20 cellular contexts compared by ENCODE assay signal in genomic region chr4:1060646-1061371, GRCh38. TPM values are rescaled to one million over a fixed set of nuclear protein-coding genes. Genes with fewer than 3 reads are reported as not detected.
DNase-seq lines count a peak whose midpoint lies in the region; ATAC-seq, FAIRE-seq and TF ChIP-seq lines count a peak whose summit lies in the region.
"Had no signal": no experiment of that assay in that cellular context is flagged by ENCODE, and none has a peak within 500 bp of the region (broad histone marks: within the 10 kb centered on the region; RNA-seq: fewer than 3 reads in every experiment).

No MANE protein-coding gene starts in this region.

- DNase-seq in Right ventricle myocardium inferior (ENCODE audit: missing footprints) (peak; percentile 32), left ventricle myocardium inferior (no peak), K562 (ENCODE audit: extremely low read depth in 1 of 4, low spot score in 3 of 4) (no peak), islet precursor cell (peak; percentile 43), sigmoid colon (peak; percentile 15), inferior parietal cortex (ENCODE audit: extremely low spot score) (no peak)
- DNase-seq in activated CD4-positive, CD25-positive, alpha-beta regulatory T cell treated with anti-CD3 and anti-CD28 coated beads, Interleukin-2, amount 50 U/mL, for 72 hours = no peak
- DNase-seq in stimulated activated CD4-positive, alpha-beta T cell treated with anti-CD3 and anti-CD28 coated beads, Interleukin-2, amount 100 ng/mL, for 24 hours = no peak
- DNase-seq: CD4-positive, CD25-positive, alpha-beta regulatory T cell; HCEC 1CT; IMR-90; MM.1S; NCI-H2029; NCI-H69; RPMI8226; SHP77 had no signal

- ATAC-seq in Right ventricle myocardium inferior (no peak), K562 (no peak)
- ATAC-seq: GM23338 had no signal

- FAIRE-seq in K562 (lab: Jason Lieb, UNC) = no peak
- FAIRE-seq: G401.6 had no signal

- WGBS in K562 (ENCODE audit: insufficient coverage, low coverage, missing lambda C conversion rate) = 12% methylated on average over 11 of the region's 13 CpGs
- WGBS in sigmoid colon, 2 donors = 85 to 88% methylated on average over 13 of the region's 13 CpGs

- H4K20me1 ChIP-seq in K562 (replicated peaks; ENCODE audit: control insufficient read depth, insufficient read depth, low read length) = no peaks in the 10 kb centered on the region

- intact Hi-C loops in Right ventricle myocardium inferior (cut with DNase I) = no loop called here
- intact Hi-C loops in left ventricle myocardium inferior (cut with micrococcal nuclease) = no loop called here
- intact Hi-C loops in K562 (cut with micrococcal nuclease) = no loop called here
- intact Hi-C loops in sigmoid colon (cut with DNase I) = no loop called here

- H3K27ac ChIP-seq in left ventricle myocardium inferior (replicated peaks) (no peak overlapping the region), K562 (ENCODE audit: extremely low read depth, low read depth, low read length) (no peak overlapping the region), sigmoid colon (no peak overlapping the region)
- H3K27ac ChIP-seq: KMS-11 had no signal

- no peaks in the 10 kb centered on the region for H3K9me1 ChIP-seq in K562 (ENCODE audit: control insufficient read depth, insufficient read depth, low read length)

- no peak overlapping the region for H2AFZ ChIP-seq in K562 (ENCODE audit: low read depth, low read length)
- H2AFZ ChIP-seq: GM23338 had no signal

- CTCF ChIA-PET in K562 (lab: Yijun Ruan, JAX; ENCODE audit: low intra/inter-chr PET ratio) = no interaction called here

- BruUV-seq in K562 (replicated peaks; lab: Mats Ljungman, UMichigan) = no TSS peak

- TF ChIP-seq POLR2A in K562 (conservative IDR thresholded peaks at IDR 0.05) = no peak
- TF ChIP-seq POLR2A in sigmoid colon (IDR thresholded peaks at IDR 0.05) = no peak

- H3K4me1 ChIP-seq in left ventricle myocardium inferior (peaks cover 17% of the 10 kb centered on the region), K562 (replicated peaks in 1 of 2; ENCODE audit: control insufficient read depth in 2 of 2, insufficient read depth in 2 of 2, low read length in 2 of 2) (peaks cover 0 to 19% of the 10 kb centered on the region in 2 experiments; a peak in 2 of 5 replicates), sigmoid colon (peaks cover 0 to 3% (median 0%) of the 10 kb centered on the region in 4 donors)

- POLR2A ChIA-PET in K562 (lab: Yijun Ruan, JAX) = no interaction called here

- no peaks in the 10 kb centered on the region for H3K9me3 ChIP-seq in left ventricle myocardium inferior (replicated peaks)
- peaks cover 3% of the 10 kb centered on the region for H3K9me3 ChIP-seq in K562 (replicated peaks; ENCODE audit: control insufficient read depth, insufficient read depth, low read depth, low read length)
- no peaks in the 10 kb centered on the region for H3K9me3 ChIP-seq in sigmoid colon

- H3K36me3 ChIP-seq in left ventricle myocardium inferior (no peaks in the 10 kb centered on the region), K562 (ENCODE audit: control insufficient read depth, insufficient read depth, low read length) (no peaks in the 10 kb centered on the region), sigmoid colon (no peaks in the 10 kb centered on the region)

- no peak for TF ChIP-seq EP300 in K562 (IDR thresholded peaks at IDR 0.05; ENCODE audit: low read length)
- TF ChIP-seq EP300 in sigmoid colon (IDR thresholded peaks at IDR 0.05) = no peak

- no peak for TF ChIP-seq RAD21 in K562 (CRISPR knock-in tag; conservative IDR thresholded peaks at IDR 0.05 in 1 of 2, IDR thresholded peaks at IDR 0.05 in 1 of 2)

- TF ChIP-seq CTCF in left ventricle myocardium inferior (IDR thresholded peaks at IDR 0.05; ENCODE audit: borderline replicate concordance) (no peak), K562 (IDR thresholded peaks at IDR 0.05 in 2 of 3, conservative IDR thresholded peaks at IDR 0.05 in 1 of 3; ENCODE audit: insufficient read depth in 2 of 3, low read depth in 1 of 3, low read length in 3 of 3) (no peak), sigmoid colon (IDR thresholded peaks at IDR 0.05) (no peak)

- H3K79me2 ChIP-seq in K562 (ENCODE audit: control insufficient read depth, insufficient read depth, low read length) = no peaks in the 10 kb centered on the region

- in situ Hi-C loops in K562 (cut with MboI) = no loop called here

- H3K27me3 ChIP-seq in left ventricle myocardium inferior (ENCODE audit: low read depth) = peaks cover 84% of the 10 kb centered on the region
- peaks cover 57 to 73% of the 10 kb centered on the region in 2 experiments for H3K27me3 ChIP-seq in K562 (ENCODE audit: control insufficient read depth in 2 of 2, insufficient read depth in 2 of 2, low read length in 2 of 2)
- H3K27me3 ChIP-seq in sigmoid colon = peaks cover 5 to 65% (median 41%) of the 10 kb centered on the region in 3 donors

- no peak overlapping the region for H3K9ac ChIP-seq in K562 (ENCODE audit: insufficient read depth in 1 of 2, low read depth in 2 of 2, low read length in 2 of 2)
- H3K9ac ChIP-seq: KMS-11 had no signal

- no peak overlapping the region for H3K4me2 ChIP-seq in K562 (ENCODE audit: insufficient read depth, low read length)
- H3K4me2 ChIP-seq: GM23338, KMS-11 had no signal

- H3K4me3 ChIP-seq in left ventricle myocardium inferior (no peak overlapping the region), K562 (no peak overlapping the region), sigmoid colon (no peak overlapping the region)
- H3K4me3 ChIP-seq: GM23338 had no signal

TF ChIP-seq in K562, 482 proteins besides CTCF, POLR2A, EP300 and RAD21:
- peak; percentile 69 for TF ChIP-seq CBX8 (IDR thresholded peaks at IDR 0.05; ENCODE audit: borderline replicate concordance, extremely low read depth, low read depth, low read length, poor library complexity, severe bottlenecking)
- TF ChIP-seq ZNF77 (CRISPR knock-in tag; IDR thresholded peaks at IDR 0.05) = no peak
- TF ChIP-seq EZH2 (IDR thresholded peaks at IDR 0.05; ENCODE audit: borderline replicate concordance, low read depth, low read length) = 0 out of 2 replicates have a peak, but pooled peaks have one; percentile 35
- no peak for TF ChIP-seq EHMT2 (IDR thresholded peaks at IDR 0.05)
TF ChIP-seq in K562: peak in this region for 2.

RNA-seq across cellular contexts. Expression of gene FGFRL1, which starts 49.4 kb away (rescaled TPM):
- total RNA-seq in Right ventricle myocardium inferior = 21.0 TPM
- 22.4 TPM for total RNA-seq in left ventricle myocardium inferior
- total RNA-seq in K562 (2011; cell fraction: chromatin; rRNA removed; ENCODE audit: low replicate concordance) = 24.3 and 107 TPM in 2 replicates
- 71.6 and 76.2 TPM in 2 replicates for total RNA-seq in K562 (2011; cell fraction: nucleolus; rRNA removed)
- 78.9 and 124 TPM in 2 replicates for total RNA-seq in K562 (2011; cell fraction: nucleoplasm; rRNA removed)
- total RNA-seq in K562 (2014; rRNA removed) = 21.6 and 30.7 TPM in 2 replicates
- 5.3 and 7.1 TPM in 2 replicates for total RNA-seq in K562 (2014; rRNA removed; fragmentation: Illumina TruSeq; extraction: Trizol)
- total RNA-seq in K562 (2015; rRNA removed; fragmentation: Illumina TruSeq; extraction: Trizol) = 10.4 and 11.4 TPM in 2 replicates
- total RNA-seq in K562 (2021) = 45.6 and 49.9 TPM in 2 replicates
- polyA plus RNA-seq in K562 (2011; rRNA removed) = 14.6 and 18.3 TPM in 2 replicates
- 39.0 and 72.2 TPM in 2 replicates for polyA plus RNA-seq in K562 (2011; cell fraction: cytosol; rRNA removed)
- 55.9 and 72.5 TPM in 2 replicates for polyA plus RNA-seq in K562 (2011; cell fraction: nucleus; rRNA removed)
- polyA plus RNA-seq in K562 (2012) = 28.5 and 35.1 TPM in 2 replicates
- polyA plus RNA-seq in K562 (2014; fragmentation: Illumina TruSeq; extraction: Trizol) = 17.1 and 25.2 TPM in 2 replicates
- under 1 TPM; 0.34 to 0.53 TPM for polyA plus RNA-seq in K562 (2014; fragmentation: Nextera tagmentation; extraction: Ambion mirVana)
- 15.1 and 15.6 TPM in 2 replicates for polyA plus RNA-seq in K562 (2014; rRNA removed)
- polyA minus RNA-seq in K562 (2011; rRNA and poly(A)+ RNA removed) = 73.8 and 144 TPM in 2 replicates
- 42.8 and 52.2 TPM in 2 replicates for polyA minus RNA-seq in K562 (2011; cell fraction: cytosol; rRNA and poly(A)+ RNA removed)
- polyA minus RNA-seq in K562 (2011; cell fraction: nucleus; rRNA and poly(A)+ RNA removed) = 20.8 and 21.0 TPM in 2 replicates
- total RNA-seq in sigmoid colon = 10 to 100 TPM in 1 of 4 donors, 1 to 10 TPM in 3; 6.1 to 10.0 (median 8.0) TPM
- polyA plus RNA-seq in sigmoid colon = 10 to 100 TPM in 1 of 3 donors, 1 to 10 TPM in 2; 1.2 to 12.1 (median 3.0) TPM

RNA-seq across cellular contexts. Expression of gene RNF212, which starts 52.6 kb away (rescaled TPM):
- total RNA-seq in Right ventricle myocardium inferior (1.7 TPM), left ventricle myocardium inferior (not detected), K562 (2014; rRNA removed) (not detected in 2 replicates), K562 (2014; rRNA removed; fragmentation: Illumina TruSeq; extraction: Trizol) (not detected in 2 replicates), K562 (2015; rRNA removed; fragmentation: Illumina TruSeq; extraction: Trizol) (not detected in 2 replicates), K562 (2021) (not detected in 2 replicates), sigmoid colon (10 to 100 TPM in 1 of 4 donors, 1 to 10 TPM in 3; 3.1 to 12.8 (median 6.8) TPM)
- total RNA-seq in K562 (2011; cell fraction: chromatin; rRNA removed; ENCODE audit: low replicate concordance) = not detected in 2 replicates
- total RNA-seq in K562 (2011; cell fraction: nucleolus; rRNA removed) = not detected in 2 replicates
- total RNA-seq in K562 (2011; cell fraction: nucleoplasm; rRNA removed) = not detected in 2 replicates
- polyA plus RNA-seq in K562 (2011; rRNA removed) (not detected in 2 replicates), K562 (2014; fragmentation: Illumina TruSeq; extraction: Trizol) (not detected in 2 replicates), K562 (2014; fragmentation: Nextera tagmentation; extraction: Ambion mirVana) (not detected), K562 (2014; rRNA removed) (0.04 TPM in 1 of 2 replicates, not detected in the other), sigmoid colon (1 to 10 TPM in 1 of 3 donors, under 1 TPM in 1, not detected in 1; 0.60 to 3.4 TPM)
- not detected in 2 replicates for polyA plus RNA-seq in K562 (2011; cell fraction: cytosol; rRNA removed)
- not detected in 2 replicates for polyA plus RNA-seq in K562 (2011; cell fraction: nucleus; rRNA removed)
- polyA plus RNA-seq in K562 (2012) = not detected in 2 replicates
- not detected in 2 replicates for polyA minus RNA-seq in K562 (2011; rRNA and poly(A)+ RNA removed)
- not detected in 2 replicates for polyA minus RNA-seq in K562 (2011; cell fraction: cytosol; rRNA and poly(A)+ RNA removed)
- not detected in 2 replicates for polyA minus RNA-seq in K562 (2011; cell fraction: nucleus; rRNA and poly(A)+ RNA removed)
- total RNA-seq: A172 had no signal

Comparison
In these comparisons a context has a peak if more than half of its experiments do, and no peak if none do; other contexts are left out.
1. DNase-seq: peak in Right ventricle myocardium inferior (single experiment), islet precursor cell (single experiment) and sigmoid colon (single experiment); none in left ventricle myocardium inferior (single experiment), K562 (0 of 4), inferior parietal cortex (single experiment), activated CD4-positive, CD25-positive, alpha-beta regulatory T cell treated with anti-CD3 and anti-CD28 coated beads, Interleukin-2, amount 50 U/mL, for 72 hours (single experiment) and stimulated activated CD4-positive, alpha-beta T cell treated with anti-CD3 and anti-CD28 coated beads, Interleukin-2, amount 100 ng/mL, for 24 hours (0 of 2).